21 cellular contexts compared by ENCODE assay signal in genomic region chr4:164866817-164867490, GRCh38. TPM values are rescaled to one million over a fixed set of nuclear protein-coding genes. Genes with fewer than 3 reads are reported as not detected.
DNase-seq lines count a peak whose midpoint lies in the region; ATAC-seq and TF ChIP-seq lines count a peak whose summit lies in the region.
"Had no signal": no experiment of that assay in that cellular context is flagged by ENCODE, and none has a peak within 500 bp of the region (broad histone marks: within the 10 kb centered on the region; RNA-seq: fewer than 3 reads in every experiment).

No MANE protein-coding gene starts in this region.

- peak overlapping the region; percentile 18 for H3K4me3 Mint-ChIP-seq in type B pancreatic cell
- H3K4me3 Mint-ChIP-seq: activated naive CD8-positive, alpha-beta T cell had no signal

- H3K27ac Mint-ChIP-seq in type B pancreatic cell: peak overlapping the region; percentile 32
- H3K27ac Mint-ChIP-seq: activated naive CD8-positive, alpha-beta T cell had no signal

- H3K4me1 Mint-ChIP-seq in type B pancreatic cell (ENCODE audit: unreplicated experiment): peaks cover 12% of the 10 kb centered on the region

- H3K27me3 ChIP-seq in HUES48 (ENCODE audit: control insufficient read depth, insufficient read depth, low read length): no peaks in the 10 kb centered on the region
- no peaks in the 10 kb centered on the region for H3K27me3 ChIP-seq in aorta (ENCODE audit: control insufficient read depth in 1 of 2, insufficient read depth in 2 of 2, low read length in 1 of 2)
- H3K27me3 ChIP-seq: BE2C, heart left ventricle had no signal

- 47 to 62% methylated on average over 3 of the region's 3 CpGs for WGBS in aorta, 2 donors

- no peak for TF ChIP-seq CTCF in type B pancreatic cell (conservative IDR thresholded peaks at IDR 0.05)

- peak overlapping the region; percentile 98 for H3K27ac ChIP-seq in HUES48 (ENCODE audit: low read depth, low read length)
- no peak overlapping the region for H3K27ac ChIP-seq in aorta (ENCODE audit: low read depth in 1 of 2, low read length in 2 of 2)
- H3K27ac ChIP-seq: heart left ventricle, parathyroid adenoma had no signal

- peak; percentile 76 for DNase-seq in iPS DF 19.7 (ENCODE audit: low read depth, low spot score)
- DNase-seq in type B pancreatic cell (ENCODE audit: extremely low spot score, unreplicated experiment): no peak
- DNase-seq in aorta: no peak
- no peak for DNase-seq in left colon
- DNase-seq: activated CD4-positive, alpha-beta T cell treated with anti-CD3 and anti-CD28 coated beads, Interleukin-2, amount 50 U/mL, for 48 hours; activated T-cell treated with anti-CD3 and anti-CD28 coated beads, Interleukin-2, amount 50 U/mL, for 1 hour; BE2C; dermis blood vessel endothelial cell; DMS 273 treated with DMSO at 0.1 percent for 48 hours; heart left ventricle; NCI-H187 treated with DMSO at 0.1 percent for 48 hours; NCI-H524 treated with DMSO at 0.1 percent for 48 hours; OCI-M1; stimulated activated CD4-positive, alpha-beta T cell treated with anti-CD3 and anti-CD28 coated beads, Interleukin-4, amount 100 ng/mL, for 1 hour had no signal

- intact Hi-C loops in aorta (cut with DNase I) (no loop called here), left colon (cut with DNase I, micrococcal nuclease) (no loop called here)

- H3K36me3 ChIP-seq in HUES48 (ENCODE audit: control insufficient read depth, insufficient read depth, low read length): no peaks in the 10 kb centered on the region
- no peaks in the 10 kb centered on the region for H3K36me3 ChIP-seq in aorta (ENCODE audit: control insufficient read depth in 1 of 2, insufficient read depth in 2 of 2, low read length in 1 of 2)
- H3K36me3 ChIP-seq: BE2C, heart left ventricle had no signal

- ATAC-seq in GM18870 (IDR thresholded peaks at IDR 0.05; ENCODE audit: unreplicated experiment) (peak; percentile 48), HG03139 (IDR thresholded peaks at IDR 0.05; ENCODE audit: unreplicated experiment) (no peak), aorta (ENCODE audit: low FRiP score) (no peak), left colon (no peak)
- ATAC-seq: HCT116, heart left ventricle had no signal

- H3K4me3 ChIP-seq in HUES48 (ENCODE audit: low read depth, low read length): no peak overlapping the region
- H3K4me3 ChIP-seq in aorta (ENCODE audit: low read length in 2 of 2): no peak overlapping the region
- H3K4me3 ChIP-seq: heart left ventricle had no signal

- H3K9me3 Mint-ChIP-seq in type B pancreatic cell: no peaks in the 10 kb centered on the region

- H3K9me3 ChIP-seq in HUES48 (ENCODE audit: control insufficient read depth, insufficient read depth, low read length): no peaks in the 10 kb centered on the region
- H3K9me3 ChIP-seq in aorta (ENCODE audit: control insufficient read depth, low read length): no peaks in the 10 kb centered on the region
- H3K9me3 ChIP-seq: BE2C, heart left ventricle had no signal

- no peaks in the 10 kb centered on the region for H3K36me3 Mint-ChIP-seq in type B pancreatic cell
- H3K36me3 Mint-ChIP-seq: activated naive CD8-positive, alpha-beta T cell had no signal

- H3K4me1 ChIP-seq in HUES48 (ENCODE audit: control insufficient read depth, insufficient read depth, low read length) (peaks cover 24% of the 10 kb centered on the region), aorta (ENCODE audit: control insufficient read depth in 1 of 2, insufficient read depth in 2 of 2, low read length in 2 of 2) (no peaks in the 10 kb centered on the region)
- H3K4me1 ChIP-seq: BE2C, heart left ventricle, parathyroid adenoma had no signal

- no peaks in the 10 kb centered on the region for H3K27me3 Mint-ChIP-seq in type B pancreatic cell

- 0 out of 2 replicates have a peak overlapping the region, but pooled peaks have one; percentile 9 for H3K9ac ChIP-seq in HUES48 (ENCODE audit: low read depth, low read length)
- H3K9ac ChIP-seq: parathyroid adenoma had no signal

RNA-seq across cellular contexts. Expression of gene APELA, which starts 10.0 kb away (rescaled TPM):
- 0.26 and 0.68 TPM in 2 replicates for total RNA-seq in type B pancreatic cell (ENCODE audit: low replicate concordance)
- total RNA-seq in aorta: not detected
- polyA plus RNA-seq in aorta: not detected
- not detected for total RNA-seq in left colon
- total RNA-seq: dermis blood vessel endothelial cell, heart left ventricle had no signal
- polyA plus RNA-seq: heart left ventricle, liver had no signal
